12 cellular contexts compared by ENCODE assay signal in the genomic region with DNA sequence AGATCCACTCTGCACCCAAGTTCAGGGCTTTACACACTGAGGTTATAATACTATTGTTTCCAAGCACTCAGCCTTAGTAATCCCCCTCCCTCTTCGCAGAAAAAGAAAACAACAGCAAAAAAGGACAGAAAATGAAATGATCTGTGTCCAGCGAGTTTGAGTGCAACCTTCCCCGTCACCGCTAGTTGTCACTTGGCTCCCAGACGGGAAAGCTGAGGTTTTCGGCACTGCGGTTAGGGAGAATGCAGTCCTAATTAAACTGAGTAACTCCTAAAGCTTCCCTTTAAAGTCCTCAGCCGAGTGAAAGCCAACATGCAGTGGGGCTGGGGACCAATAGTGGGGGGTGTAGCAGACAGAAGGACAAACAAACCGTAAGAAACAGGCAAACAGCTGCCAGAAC. TPM values are rescaled to one million over a fixed set of nuclear protein-coding genes. Genes with fewer than 3 reads are reported as not detected.
DNase-seq lines count a peak whose midpoint lies in the region; TF ChIP-seq lines count a peak whose summit lies in the region.
"Had no signal": no experiment of that assay in that cellular context is flagged by ENCODE, and none has a peak within 500 bp of the region (broad histone marks: within the 10 kb centered on the region; RNA-seq: fewer than 3 reads in every experiment).

No MANE protein-coding gene starts in this region.

- H3K4me1 ChIP-seq in testis, result no peaks in the 10 kb centered on the region
- no peaks in the 10 kb centered on the region for H3K4me1 ChIP-seq in effector memory CD4-positive, alpha-beta T cell (ENCODE audit: control insufficient read depth, insufficient read depth, low read length, poor library complexity, severe bottlenecking)
- H3K4me1 ChIP-seq: gastroesophageal sphincter, psoas muscle had no signal

- H3K9me3 ChIP-seq in testis, result no peaks in the 10 kb centered on the region
- no peaks in the 10 kb centered on the region for H3K9me3 ChIP-seq in effector memory CD4-positive, alpha-beta T cell (ENCODE audit: control insufficient read depth, low read length)
- H3K9me3 ChIP-seq: gastroesophageal sphincter, psoas muscle had no signal

- peak; percentile 4 to 21 for DNase-seq in Kasumi-1 (lab: John Stamatoyannopoulos, UW)
- peak; percentile 68 for DNase-seq in islet precursor cell
- DNase-seq in testis, result no peak
- no peak for DNase-seq in T-helper 1 cell
- DNase-seq in effector memory CD4-positive, alpha-beta T cell, result no peak
- no peak for DNase-seq in glomerular visceral epithelial cell (ENCODE audit: extremely low spot score)
- DNase-seq: GDM1 had no signal

- H3K36me3 ChIP-seq in testis (ENCODE audit: low read depth, missing control alignments), result no peaks in the 10 kb centered on the region
- H3K36me3 ChIP-seq in effector memory CD4-positive, alpha-beta T cell (ENCODE audit: control insufficient read depth, insufficient read depth, low read length), result no peaks in the 10 kb centered on the region
- H3K36me3 ChIP-seq: gastroesophageal sphincter had no signal

- intact Hi-C loops in testis (cut with DNase I; ENCODE audit: low total_unique reads), result no loop called here

- no peak for TF ChIP-seq POLR2A in testis (IDR thresholded peaks at IDR 0.05)

- no peak overlapping the region for H3K27ac ChIP-seq in C4-2B
- no peak overlapping the region for H3K27ac ChIP-seq in testis
- H3K27ac ChIP-seq in effector memory CD4-positive, alpha-beta T cell (ENCODE audit: insufficient read depth, low read length, poor library complexity, severe bottlenecking), result no peak overlapping the region
- H3K27ac ChIP-seq: gastroesophageal sphincter, KMS-11, psoas muscle had no signal

- no peaks in the 10 kb centered on the region for H3K27me3 ChIP-seq in testis
- peaks cover 4% of the 10 kb centered on the region for H3K27me3 ChIP-seq in effector memory CD4-positive, alpha-beta T cell (replicated peaks; ENCODE audit: control insufficient read depth, insufficient read depth, low read length, poor library complexity, severe bottlenecking)

- H3K4me3 ChIP-seq in WI38 (ENCODE audit: low read depth, low read length), result no peak overlapping the region
- no peak overlapping the region for H3K4me3 ChIP-seq in testis
- H3K4me3 ChIP-seq in effector memory CD4-positive, alpha-beta T cell (ENCODE audit: insufficient read depth, low read depth, low read length, poor library complexity, severe bottlenecking), result no peak overlapping the region
- H3K4me3 ChIP-seq: gastroesophageal sphincter, psoas muscle had no signal

- TF ChIP-seq CTCF in C4-2B (conservative IDR thresholded peaks at IDR 0.05) (peak; percentile 43), WI38 (IDR thresholded peaks at IDR 0.05; ENCODE audit: low read depth, low read length) (0 out of 2 replicates have a peak, but pooled peaks have one; percentile 8), testis (IDR thresholded peaks at IDR 0.05) (no peak)

- WGBS in testis, 2 donors, result 2 to 3% methylated on average over 8 to 9 of the region's 9 CpGs

RNA-seq across cellular contexts. Expression of gene GLRA1, which starts 0.8 kb away (rescaled TPM):
- not detected for total RNA-seq in testis
- polyA plus RNA-seq in testis (ENCODE audit: insufficient read depth, low read depth, low replicate concordance), result not detected
- total RNA-seq: gastroesophageal sphincter, psoas muscle had no signal
- polyA plus RNA-seq: psoas muscle had no signal

Comparison
In these comparisons a context has a peak if more than half of its experiments do, and no peak if none do; other contexts are left out.
1. CTCF ChIP-seq: peak in C4-2B (single experiment) and WI38 (single experiment); none in testis (0 of 3).
2. DNase-seq: peak in Kasumi-1 (2 of 2) and islet precursor cell (single experiment); none in testis (single experiment), T-helper 1 cell (0 of 5), effector memory CD4-positive, alpha-beta T cell (0 of 3) and glomerular visceral epithelial cell (single experiment).